In the genomic region with DNA sequence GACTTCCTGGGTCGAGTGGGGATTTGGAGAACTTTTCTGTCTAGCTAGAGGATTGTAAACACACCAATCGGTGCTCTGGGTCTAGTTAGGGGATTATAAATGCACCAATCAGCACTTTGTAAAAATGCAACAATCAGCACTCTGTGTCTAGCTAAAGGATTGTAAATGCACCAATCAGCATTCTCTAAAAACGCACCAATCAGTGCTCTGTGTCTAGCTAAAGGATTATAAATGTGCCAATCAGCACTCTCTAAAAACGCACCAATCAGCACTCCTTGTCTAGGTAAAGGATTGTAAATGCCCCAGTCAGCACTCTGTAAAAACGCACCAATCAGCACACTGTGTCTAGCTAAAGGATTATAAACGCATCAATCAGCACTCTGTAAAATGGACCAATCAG, we compare ENCODE assay signal across 19 cellular contexts.
DNase-seq lines count a peak whose midpoint lies in the region; ATAC-seq, FAIRE-seq and TF ChIP-seq lines count a peak whose summit lies in the region.
"Had no signal": no experiment of that assay in that cellular context is flagged by ENCODE, and none has a peak within 500 bp of the region (broad histone marks: within the 10 kb centered on the region; RNA-seq: fewer than 3 reads in every experiment).

No MANE protein-coding gene starts in this region.

- 20% methylated on average over 6 of the region's 6 CpGs for WGBS in A549 (ENCODE audit: missing lambda C conversion rate)
- WGBS in testis, 2 donors: 76 to 92% methylated on average over 6 of the region's 6 CpGs

- H3K9me3 ChIP-seq in A549 (no peaks in the 10 kb centered on the region), HCT116 (ENCODE audit: control insufficient read depth in 1 of 2, insufficient read depth in 1 of 2, low read depth in 1 of 2, low read length in 2 of 2) (no peaks in the 10 kb centered on the region), testis (no peaks in the 10 kb centered on the region)

- no peaks in the 10 kb centered on the region for H4K20me1 ChIP-seq in HCT116 (ENCODE audit: insufficient read depth)
- H4K20me1 ChIP-seq: BLaER1 had no signal

- CTCF ChIA-PET in A549 (lab: Yijun Ruan, JAX): no interaction called here
- CTCF ChIA-PET in HCT116 (lab: Charles Lee): no interaction called here

- H3K4me3 ChIP-seq in A549: no peak overlapping the region
- H3K4me3 ChIP-seq in HCT116 (replicated peaks in 1 of 2; ENCODE audit: low read depth in 1 of 2, low read length in 2 of 2): no peak overlapping the region
- no peak overlapping the region for H3K4me3 ChIP-seq in testis
- H3K4me3 ChIP-seq: BLaER1, GM23248 had no signal

- no peak for DNase-seq in A549 (ENCODE audit: low read depth in 1 of 2, low spot score in 1 of 2)
- no peak for DNase-seq in HCT116 (ENCODE audit: low read depth, low spot score)
- peak; percentile 19 for DNase-seq in NAMALWA (ENCODE audit: low spot score)
- peak; percentile 41 for DNase-seq in testis
- DNase-seq: Caco-2; CD4-positive, CD25-positive, alpha-beta regulatory T cell; CD8-positive, alpha-beta T cell; DMS153; DMS79 treated with DMSO at 0.1 percent for 48 hours; GF-D8; GM23248; H7; HCEC 1CT had no signal

- H3K27ac ChIP-seq in A549: no peak overlapping the region
- no peak overlapping the region for H3K27ac ChIP-seq in HCT116 (ENCODE audit: low read depth, low read length)
- no peak overlapping the region for H3K27ac ChIP-seq in testis
- H3K27ac ChIP-seq: BLaER1, C4-2B, GM23248 had no signal

- no peak for TF ChIP-seq EP300 in A549 (IDR thresholded peaks at IDR 0.05)

- RAD21 ChIA-PET in HCT116 (lab: Charles Lee; ENCODE audit: low non-redundant PET in 1 of 2, low total read pairs in 2 of 2, uncharacterized antibody in 2 of 2, unreplicated experiment in 2 of 2): no interaction called here

- POLR2A ChIA-PET in A549 (lab: Yijun Ruan, JAX): no interaction called here
- POLR2A ChIA-PET in HCT116 (lab: Charles Lee): no interaction called here

- H3K36me3 ChIP-seq in HCT116 (ENCODE audit: control insufficient read depth in 1 of 2, insufficient read depth in 2 of 2, low read length in 2 of 2) (no peaks in the 10 kb centered on the region), testis (ENCODE audit: low read depth, missing control alignments) (no peaks in the 10 kb centered on the region)
- H3K36me3 ChIP-seq: BLaER1 had no signal

- no peaks in the 10 kb centered on the region for H3K4me1 ChIP-seq in A549
- no peaks in the 10 kb centered on the region for H3K4me1 ChIP-seq in HCT116 (ENCODE audit: control insufficient read depth in 1 of 2, insufficient read depth in 2 of 2, low read length in 2 of 2)
- no peaks in the 10 kb centered on the region for H3K4me1 ChIP-seq in testis
- H3K4me1 ChIP-seq: Caco-2 had no signal

- intact Hi-C loops in HCT116 (cut with micrococcal nuclease) (no loop called here), testis (cut with DNase I; ENCODE audit: low total_unique reads) (no loop called here)

- no peaks in the 10 kb centered on the region for H3K9me2 ChIP-seq in HCT116 (ENCODE audit: insufficient read depth)

- no peak for TF ChIP-seq POLR2A in A549 (IDR thresholded peaks at IDR 0.05; ENCODE audit: low read length)
- no peak for TF ChIP-seq POLR2A in HCT116 (IDR thresholded peaks at IDR 0.05; ENCODE audit: borderline replicate concordance, extremely low read depth, insufficient read depth, insufficient read length)
- TF ChIP-seq POLR2A in testis (IDR thresholded peaks at IDR 0.05): no peak

- H3K27me3 ChIP-seq in HCT116 (ENCODE audit: insufficient read depth, low read length): no peaks in the 10 kb centered on the region
- H3K27me3 ChIP-seq in testis: no peaks in the 10 kb centered on the region
- H3K27me3 ChIP-seq: BLaER1 had no signal

- no peak overlapping the region for H3K4me2 ChIP-seq in A549
- no peak overlapping the region for H3K4me2 ChIP-seq in HCT116 (ENCODE audit: low read length)
- H3K4me2 ChIP-seq: BLaER1 had no signal

- H3K79me2 ChIP-seq in HCT116 (ENCODE audit: insufficient read depth, low read length): no peaks in the 10 kb centered on the region

- no peak for TF ChIP-seq CTCF in A549 (IDR thresholded peaks at IDR 0.05)
- TF ChIP-seq CTCF in HCT116 (IDR thresholded peaks at IDR 0.05 in 2 of 3, conservative IDR thresholded peaks at IDR 0.05 in 1 of 3; ENCODE audit: borderline replicate concordance in 1 of 3, insufficient read depth in 1 of 3, low read depth in 2 of 3, low read length in 2 of 3): no peak
- TF ChIP-seq CTCF in testis (IDR thresholded peaks at IDR 0.05): no peak

- no peak overlapping the region for H2AFZ ChIP-seq in HCT116 (ENCODE audit: low read depth, low read length, poor library complexity, severe bottlenecking)
- H2AFZ ChIP-seq: GM23248 had no signal

- no peak for FAIRE-seq in A549 (lab: Jason Lieb, UNC)
- FAIRE-seq: GM12892, H1 had no signal

- no peak for TF ChIP-seq RAD21 in A549 (conservative IDR thresholded peaks at IDR 0.05 in 1 of 2, IDR thresholded peaks at IDR 0.05 in 1 of 2)
- no peak for TF ChIP-seq RAD21 in HCT116 (IDR thresholded peaks at IDR 0.05; ENCODE audit: low read depth)

- no TSS peak for BruUV-seq in HCT116 (replicated peaks; lab: Mats Ljungman, UMichigan)

- ATAC-seq in A549 (no peak), HCT116 (no peak), HG03460 (IDR thresholded peaks at IDR 0.05; ENCODE audit: unreplicated experiment) (no peak)
- no peak for ATAC-seq in activated CD4-positive, CD25-positive, alpha-beta regulatory T cell treated with anti-CD3 and anti-CD28 coated beads, Interleukin-2, amount 50 U/mL, for 24 hours
- ATAC-seq: CD8-positive, alpha-beta T cell had no signal

- H3K9ac ChIP-seq in HCT116 (ENCODE audit: low read length): no peak overlapping the region
- H3K9ac ChIP-seq: BLaER1, GM23248 had no signal

TF ChIP-seq in A549, 52 proteins besides CTCF, POLR2A, EP300 and RAD21:
- TF ChIP-seq MAFK (IDR thresholded peaks at IDR 0.05; ENCODE audit: partially characterized antibody) (peak; percentile 61), ZFP36 (IDR thresholded peaks at IDR 0.05; ENCODE audit: borderline replicate concordance, partially characterized antibody) (no peak)
TF ChIP-seq in A549: peak in this region for 1.

TF ChIP-seq in HCT116, 20 proteins besides CTCF, POLR2A, EP300 and RAD21:
- 0 out of 2 replicates have a peak, but pooled peaks have one; percentile 11 for TF ChIP-seq SP1 (IDR thresholded peaks at IDR 0.05; ENCODE audit: low read depth)
- TF ChIP-seq, protein P1, sequence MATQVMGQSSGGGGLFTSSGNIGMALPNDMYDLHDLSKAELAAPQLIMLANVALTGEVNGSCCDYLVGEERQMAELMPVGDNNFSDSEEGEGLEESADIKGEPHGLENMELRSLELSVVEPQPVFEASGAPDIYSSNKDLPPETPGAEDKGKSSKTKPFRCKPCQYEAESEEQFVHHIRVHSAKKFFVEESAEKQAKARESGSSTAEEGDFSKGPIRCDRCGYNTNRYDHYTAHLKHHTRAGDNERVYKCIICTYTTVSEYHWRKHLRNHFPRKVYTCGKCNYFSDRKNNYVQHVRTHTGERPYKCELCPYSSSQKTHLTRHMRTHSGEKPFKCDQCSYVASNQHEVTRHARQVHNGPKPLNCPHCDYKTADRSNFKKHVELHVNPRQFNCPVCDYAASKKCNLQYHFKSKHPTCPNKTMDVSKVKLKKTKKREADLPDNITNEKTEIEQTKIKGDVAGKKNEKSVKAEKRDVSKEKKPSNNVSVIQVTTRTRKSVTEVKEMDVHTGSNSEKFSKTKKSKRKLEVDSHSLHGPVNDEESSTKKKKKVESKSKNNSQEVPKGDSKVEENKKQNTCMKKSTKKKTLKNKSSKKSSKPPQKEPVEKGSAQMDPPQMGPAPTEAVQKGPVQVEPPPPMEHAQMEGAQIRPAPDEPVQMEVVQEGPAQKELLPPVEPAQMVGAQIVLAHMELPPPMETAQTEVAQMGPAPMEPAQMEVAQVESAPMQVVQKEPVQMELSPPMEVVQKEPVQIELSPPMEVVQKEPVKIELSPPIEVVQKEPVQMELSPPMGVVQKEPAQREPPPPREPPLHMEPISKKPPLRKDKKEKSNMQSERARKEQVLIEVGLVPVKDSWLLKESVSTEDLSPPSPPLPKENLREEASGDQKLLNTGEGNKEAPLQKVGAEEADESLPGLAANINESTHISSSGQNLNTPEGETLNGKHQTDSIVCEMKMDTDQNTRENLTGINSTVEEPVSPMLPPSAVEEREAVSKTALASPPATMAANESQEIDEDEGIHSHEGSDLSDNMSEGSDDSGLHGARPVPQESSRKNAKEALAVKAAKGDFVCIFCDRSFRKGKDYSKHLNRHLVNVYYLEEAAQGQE (IDR thresholded peaks at IDR 0.05; ENCODE audit: low read depth): no peak

Comparison
In these comparisons a context has a peak if more than half of its experiments do, and no peak if none do; other contexts are left out.
1. DNase-seq: peak in NAMALWA (single experiment) and testis (single experiment); none in A549 (0 of 2) and HCT116 (single experiment).